8 cellular contexts compared by ENCODE assay signal in genomic region chr2:158745067-158745865, GRCh38. TPM values are rescaled to one million over a fixed set of nuclear protein-coding genes. Genes with fewer than 3 reads are reported as not detected.
DNase-seq lines count a peak whose midpoint lies in the region; ATAC-seq and TF ChIP-seq lines count a peak whose summit lies in the region.

No MANE protein-coding gene starts in this region.

- no peaks in the 10 kb centered on the region for H3K9me3 ChIP-seq in Karpas-422 (ENCODE audit: low read length)

- no peak overlapping the region for H3K4me3 ChIP-seq in Karpas-422 (ENCODE audit: low read length)
- H3K4me3 ChIP-seq in choroid plexus epithelial cell (ENCODE audit: low read depth, low read length), result no peak overlapping the region

- H3K9me2 ChIP-seq in Karpas-422 (replicated peaks; ENCODE audit: insufficient read depth, low read length), result no peaks in the 10 kb centered on the region

- no peak overlapping the region for H3K9ac ChIP-seq in Karpas-422 (ENCODE audit: low read length)

- TF ChIP-seq CTCF in choroid plexus epithelial cell (conservative IDR thresholded peaks at IDR 0.05; ENCODE audit: low read depth, low read length), result peak; percentile 76

- DNase-seq in COLO668 (lab: John Stamatoyannopoulos, UW; ENCODE audit: unreplicated experiment), result peak; percentile 58
- peak; percentile 65 for DNase-seq in Karpas-422
- peak; percentile 23 for DNase-seq in SHP77 treated with DMSO at 0.1 percent for 48 hours (lab: John Stamatoyannopoulos, UW)
- peak; percentile 89 for DNase-seq in choroid plexus epithelial cell (ENCODE audit: low read depth)
- DNase-seq in left kidney (ENCODE audit: low read depth, low spot score), result peak; percentile 92
- DNase-seq in stimulated activated naive CD8-positive, alpha-beta T cell treated with anti-CD3 and anti-CD28 coated beads, Interleukin-15, Interleukin-2, amounts not matched to agents 100 U/mL and 50 U/mL, for 24 hours, result peak; percentile 22

- H4K20me1 ChIP-seq in Karpas-422 (ENCODE audit: insufficient read depth, low read depth, low read length), result no peaks in the 10 kb centered on the region

- no peak overlapping the region for H2AFZ ChIP-seq in Karpas-422 (ENCODE audit: low read length)

- no peaks in the 10 kb centered on the region for H3K27me3 ChIP-seq in Karpas-422 (ENCODE audit: low read length)

- no peaks in the 10 kb centered on the region for H3K79me2 ChIP-seq in Karpas-422 (ENCODE audit: low read length)

- no peaks in the 10 kb centered on the region for H3K4me1 ChIP-seq in Karpas-422 (ENCODE audit: low read length)

- H3K36me3 ChIP-seq in Karpas-422 (ENCODE audit: insufficient read depth, low read length), result no peaks in the 10 kb centered on the region

- ATAC-seq in GM19438 (IDR thresholded peaks at IDR 0.05; ENCODE audit: low read depth, unreplicated experiment) (peak; percentile 61), HG03135 (IDR thresholded peaks at IDR 0.05; ENCODE audit: unreplicated experiment) (no peak)
- peak; percentile 33 for ATAC-seq in stimulated activated naive CD8-positive, alpha-beta T cell treated with anti-CD3 and anti-CD28 coated beads, Interleukin-15, Interleukin-2, amounts not matched to agents 100 U/mL and 50 U/mL, for 24 hours

- no peak overlapping the region for H3K27ac ChIP-seq in Karpas-422 (ENCODE audit: low read length)

- H3K4me2 ChIP-seq in Karpas-422 (ENCODE audit: low read depth, low read length, poor library complexity, severe bottlenecking), result no peak overlapping the region

RNA-seq across cellular contexts. Expression of gene DAPL1, which starts 49.9 kb away (rescaled TPM):
- total RNA-seq in Karpas-422 (2014; rRNA removed; shearing (Covaris generic); ENCODE audit: low replicate concordance), result not detected in 2 replicates

Comparison
In these comparisons a context has a peak if more than half of its experiments do, and no peak if none do; other contexts are left out.
1. DNase-seq: peak in every context shown above with its lines; median percentile 92 in left kidney; 89 in choroid plexus epithelial cell; 65 in Karpas-422; 58 in COLO668; 23 in SHP77 treated with DMSO at 0.1 percent for 48 hours; 22 in stimulated activated naive CD8-positive, alpha-beta T cell treated with anti-CD3 and anti-CD28 coated beads, Interleukin-15, Interleukin-2, amounts not matched to agents 100 U/mL and 50 U/mL, for 24 hours.